20 cellular contexts compared by ENCODE assay signal in genomic region chr20:53984354-53984753, GRCh38.
DNase-seq lines count a peak whose midpoint lies in the region; ATAC-seq and TF ChIP-seq lines count a peak whose summit lies in the region.
"Had no signal": no experiment of that assay in that cellular context is flagged by ENCODE, and none has a peak within 500 bp of the region (broad histone marks: within the 10 kb centered on the region; RNA-seq: fewer than 3 reads in every experiment).

No MANE protein-coding gene starts in this region.

- H3K9me3 Mint-ChIP-seq in HFFc6 (no peaks in the 10 kb centered on the region), nephron (peaks cover 2% of the 10 kb centered on the region)
- H3K9me3 Mint-ChIP-seq: memory B cell; T-helper 1 cell treated with Interleukin-12 subunit alpha and Interleukin-12 subunit beta and Interleukin-4 antibody, amounts not matched to agents 30 μg/mL and 1 μg/mL, for 36 hours had no signal

- H3K4me1 Mint-ChIP-seq in HFFc6 (ENCODE audit: low read depth) (peaks cover 16% of the 10 kb centered on the region), nephron (peaks cover 7% of the 10 kb centered on the region)
- H3K4me1 Mint-ChIP-seq: memory B cell, neural crest cell had no signal

- H3K4me1 ChIP-seq in vagina: peaks cover 3% of the 10 kb centered on the region
- H3K4me1 ChIP-seq: BLaER1, thyroid gland had no signal

- H3K9me3 ChIP-seq in vagina: no peaks in the 10 kb centered on the region
- H3K9me3 ChIP-seq: thyroid gland had no signal

- no peak for TF ChIP-seq POLR2A in vagina (IDR thresholded peaks at IDR 0.05)

- intact Hi-C loops in vagina (cut with DNase I): no loop called here

- H3K36me3 Mint-ChIP-seq in HFFc6 (ENCODE audit: low read depth) (no peaks in the 10 kb centered on the region), nephron (ENCODE audit: low read depth) (no peaks in the 10 kb centered on the region)

- no peaks in the 10 kb centered on the region; the same call in 1 of the 2 replicates for H3K27me3 Mint-ChIP-seq in HFFc6 (ENCODE audit: insufficient read depth)
- H3K27me3 Mint-ChIP-seq in nephron (ENCODE audit: low read depth): peaks cover 3% of the 10 kb centered on the region
- H3K27me3 Mint-ChIP-seq: memory B cell had no signal

- H3K4me3 Mint-ChIP-seq in HFFc6: peak overlapping the region; percentile 8; the same call in 1 of the 2 replicates
- H3K4me3 Mint-ChIP-seq in nephron: no peak overlapping the region
- H3K4me3 Mint-ChIP-seq: memory B cell; neural crest cell; T-helper 1 cell treated with Interleukin-12 subunit alpha and Interleukin-12 subunit beta and Interleukin-4 antibody, amounts not matched to agents 30 μg/mL and 1 μg/mL, for 36 hours had no signal

- H3K4me3 ChIP-seq in fibroblast of mammary gland (ENCODE audit: control insufficient read depth, low read depth, low read length) (no peak overlapping the region), vagina (no peak overlapping the region)
- H3K4me3 ChIP-seq: BLaER1, hepatocyte, thyroid gland had no signal

- ATAC-seq in GM19023 (IDR thresholded peaks at IDR 0.05; ENCODE audit: unreplicated experiment): no peak
- no peak for ATAC-seq in GM21381 (IDR thresholded peaks at IDR 0.05; ENCODE audit: unreplicated experiment)
- no peak for ATAC-seq in GM21529 (IDR thresholded peaks at IDR 0.05; ENCODE audit: unreplicated experiment)

- DNase-seq in HFFc6 (no peak), fibroblast of mammary gland (ENCODE audit: low read depth) (peak; percentile 89), vagina (ENCODE audit: extremely low spot score in 2 of 2) (peak in 1 of 2 donors; percentile 90)
- DNase-seq: activated naive CD4-positive, alpha-beta T cell; Calu3; cerebellar nuclear complex; effector CD8-positive, alpha-beta T cell; islet precursor cell; NCI-H1436; SIG-M5; thyroid gland had no signal

- TF ChIP-seq CTCF in HFFc6 (IDR thresholded peaks at IDR 0.05) (no peak), fibroblast of mammary gland (conservative IDR thresholded peaks at IDR 0.05; ENCODE audit: control insufficient read depth, insufficient read depth, low read depth, low read length) (no peak), nephron (IDR thresholded peaks at IDR 0.05; ENCODE audit: unreplicated experiment in 3 of 3) (no peak), vagina (IDR thresholded peaks at IDR 0.05) (no peak)

- no peaks in the 10 kb centered on the region for H3K27me3 ChIP-seq in vagina
- H3K27me3 ChIP-seq: BLaER1, hepatocyte, thyroid gland had no signal

- H3K36me3 ChIP-seq in vagina: no peaks in the 10 kb centered on the region
- H3K36me3 ChIP-seq: BLaER1, thyroid gland had no signal

- no peak overlapping the region for H3K27ac Mint-ChIP-seq in HFFc6
- peak overlapping the region in 2 of 3 experiments; percentile 47 to 65 for H3K27ac Mint-ChIP-seq in nephron
- H3K27ac Mint-ChIP-seq: memory B cell; T-helper 1 cell treated with Interleukin-12 subunit alpha and Interleukin-12 subunit beta and Interleukin-4 antibody, amounts not matched to agents 30 μg/mL and 1 μg/mL, for 36 hours had no signal

- H3K27ac ChIP-seq in vagina: peak overlapping the region; percentile 35
- H3K27ac ChIP-seq: BLaER1, hepatocyte, thyroid gland had no signal
